1 cellular context compared by ENCODE assay signal in genomic region chr1:23481026-23481597, GRCh38.
TF ChIP-seq lines count a peak whose summit lies in the region.

No MANE protein-coding gene starts in this region.

TF ChIP-seq in K562, 482 proteins besides CTCF, POLR2A, EP300 and RAD21 (continued from another document and continues in another):
- TF ChIP-seq ZNF639 (CRISPR knock-in tag; conservative IDR thresholded peaks at IDR 0.05 in 1 of 2, IDR thresholded peaks at IDR 0.05 in 1 of 2) (0 out of 4 replicates have a peak, but pooled peaks of 1 of the 2 experiments have one; percentile 26), DPF2 (IDR thresholded peaks at IDR 0.05) (no peak), TARDBP (IDR thresholded peaks at IDR 0.05) (no peak), ZNF224 (CRISPR knock-in tag; IDR thresholded peaks at IDR 0.05) (no peak), ELF1 (tag; IDR thresholded peaks at IDR 0.05) (no peak), ZNF408 (CRISPR knock-in tag; IDR thresholded peaks at IDR 0.05; ENCODE audit: low read depth) (no peak), ZNF830 (CRISPR knock-in tag; IDR thresholded peaks at IDR 0.05) (no peak), TBL1XR1 (IDR thresholded peaks at IDR 0.05; ENCODE audit: low read length in 2 of 2) (no peak), DMBX1 (CRISPR knock-in tag; IDR thresholded peaks at IDR 0.05; ENCODE audit: borderline replicate concordance) (peak; percentile 97), BACH1 (tag; IDR thresholded peaks at IDR 0.05) (peak; percentile 56; the same call in 1 of the 2 replicates), SMC3 (conservative IDR thresholded peaks at IDR 0.05; ENCODE audit: insufficient read depth, low read depth, low read length) (no peak), COPS2 (conservative IDR thresholded peaks at IDR 0.05) (no peak), ZSCAN29 (IDR thresholded peaks at IDR 0.05) (no peak), OTX1 (CRISPR knock-in tag; IDR thresholded peaks at IDR 0.05) (no peak), RBM17 (IDR thresholded peaks at IDR 0.05; ENCODE audit: borderline replicate concordance, low read depth, low read length) (no peak), YBX1 (IDR thresholded peaks at IDR 0.05) (no peak), ZFP1 (CRISPR knock-in tag; IDR thresholded peaks at IDR 0.05) (peak; percentile 34; the same call in 1 of the 2 replicates), TAF7 (tag; IDR thresholded peaks at IDR 0.05) (peak; percentile 49; the same call in 1 of the 2 replicates), SREBF2 (CRISPR knock-in tag; IDR thresholded peaks at IDR 0.05) (no peak), DLX4 (CRISPR knock-in tag; IDR thresholded peaks at IDR 0.05) (no peak), RB1 (IDR thresholded peaks at IDR 0.05; ENCODE audit: low read depth) (no peak), VEZF1 (CRISPR knock-in tag; IDR thresholded peaks at IDR 0.05) (no peak), ARID2 (IDR thresholded peaks at IDR 0.05) (no peak), PRDM10 (IDR thresholded peaks at IDR 0.05; ENCODE audit: partially characterized antibody) (no peak), CREM (IDR thresholded peaks at IDR 0.05; ENCODE audit: low read depth) (no peak), NCOA2 (IDR thresholded peaks at IDR 0.05; ENCODE audit: partially characterized antibody in 2 of 2) (no peak), RFX5 (IDR thresholded peaks at IDR 0.05; ENCODE audit: low read depth, low read length) (no peak), FOXK2 (conservative IDR thresholded peaks at IDR 0.05 in 1 of 2, IDR thresholded peaks at IDR 0.05 in 1 of 2; ENCODE audit: low read depth in 2 of 2) (no peak), NR2C1 (IDR thresholded peaks at IDR 0.05) (no peak), NR2C1 (tag; IDR thresholded peaks at IDR 0.05) (peak; percentile 79), MCM3 (IDR thresholded peaks at IDR 0.05) (no peak), ZNF764 (CRISPR knock-in tag; IDR thresholded peaks at IDR 0.05; ENCODE audit: low read depth) (no peak), ZNF75A (CRISPR knock-in tag; IDR thresholded peaks at IDR 0.05) (no peak), HNRNPL (IDR thresholded peaks at IDR 0.05; ENCODE audit: low read depth, low read length) (no peak), ATF3 (IDR thresholded peaks at IDR 0.05) (no peak), ATF3 (CRISPR knock-in tag; conservative IDR thresholded peaks at IDR 0.05) (no peak), DDX20 (tag; IDR thresholded peaks at IDR 0.05; ENCODE audit: low read depth) (0 out of 2 replicates have a peak, but pooled peaks have one; percentile 78), SIRT6 (IDR thresholded peaks at IDR 0.05; ENCODE audit: low read depth, low read length) (no peak), GABPB1 (CRISPR knock-in tag; IDR thresholded peaks at IDR 0.05) (no peak), NBN (IDR thresholded peaks at IDR 0.05; ENCODE audit: low read depth) (no peak), ZBED1 (IDR thresholded peaks at IDR 0.05) (no peak), TCF3 (CRISPR knock-in tag; IDR thresholded peaks at IDR 0.05) (no peak), FOXM1 (IDR thresholded peaks at IDR 0.05; ENCODE audit: low read depth) (no peak), FOXM1 (CRISPR knock-in tag; IDR thresholded peaks at IDR 0.05; ENCODE audit: low read depth) (no peak), ZNF263 (CRISPR knock-in tag; IDR thresholded peaks at IDR 0.05; ENCODE audit: borderline replicate concordance) (no peak), ZNF282 (CRISPR knock-in tag; IDR thresholded peaks at IDR 0.05) (no peak), ZNF77 (CRISPR knock-in tag; IDR thresholded peaks at IDR 0.05) (no peak)
- TF ChIP-seq, protein P1, sequence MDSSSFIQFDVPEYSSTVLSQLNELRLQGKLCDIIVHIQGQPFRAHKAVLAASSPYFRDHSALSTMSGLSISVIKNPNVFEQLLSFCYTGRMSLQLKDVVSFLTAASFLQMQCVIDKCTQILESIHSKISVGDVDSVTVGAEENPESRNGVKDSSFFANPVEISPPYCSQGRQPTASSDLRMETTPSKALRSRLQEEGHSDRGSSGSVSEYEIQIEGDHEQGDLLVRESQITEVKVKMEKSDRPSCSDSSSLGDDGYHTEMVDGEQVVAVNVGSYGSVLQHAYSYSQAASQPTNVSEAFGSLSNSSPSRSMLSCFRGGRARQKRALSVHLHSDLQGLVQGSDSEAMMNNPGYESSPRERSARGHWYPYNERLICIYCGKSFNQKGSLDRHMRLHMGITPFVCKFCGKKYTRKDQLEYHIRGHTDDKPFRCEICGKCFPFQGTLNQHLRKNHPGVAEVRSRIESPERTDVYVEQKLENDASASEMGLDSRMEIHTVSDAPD (CRISPR knock-in tag; IDR thresholded peaks at IDR 0.05), result 0 out of 2 replicates have a peak, but pooled peaks have one; percentile 24
- TF ChIP-seq, protein P2, sequence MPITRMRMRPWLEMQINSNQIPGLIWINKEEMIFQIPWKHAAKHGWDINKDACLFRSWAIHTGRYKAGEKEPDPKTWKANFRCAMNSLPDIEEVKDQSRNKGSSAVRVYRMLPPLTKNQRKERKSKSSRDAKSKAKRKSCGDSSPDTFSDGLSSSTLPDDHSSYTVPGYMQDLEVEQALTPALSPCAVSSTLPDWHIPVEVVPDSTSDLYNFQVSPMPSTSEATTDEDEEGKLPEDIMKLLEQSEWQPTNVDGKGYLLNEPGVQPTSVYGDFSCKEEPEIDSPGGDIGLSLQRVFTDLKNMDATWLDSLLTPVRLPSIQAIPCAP (CRISPR knock-in tag; IDR thresholded peaks at IDR 0.05; ENCODE audit: borderline replicate concordance), result no peak
- TF ChIP-seq, protein P3, sequence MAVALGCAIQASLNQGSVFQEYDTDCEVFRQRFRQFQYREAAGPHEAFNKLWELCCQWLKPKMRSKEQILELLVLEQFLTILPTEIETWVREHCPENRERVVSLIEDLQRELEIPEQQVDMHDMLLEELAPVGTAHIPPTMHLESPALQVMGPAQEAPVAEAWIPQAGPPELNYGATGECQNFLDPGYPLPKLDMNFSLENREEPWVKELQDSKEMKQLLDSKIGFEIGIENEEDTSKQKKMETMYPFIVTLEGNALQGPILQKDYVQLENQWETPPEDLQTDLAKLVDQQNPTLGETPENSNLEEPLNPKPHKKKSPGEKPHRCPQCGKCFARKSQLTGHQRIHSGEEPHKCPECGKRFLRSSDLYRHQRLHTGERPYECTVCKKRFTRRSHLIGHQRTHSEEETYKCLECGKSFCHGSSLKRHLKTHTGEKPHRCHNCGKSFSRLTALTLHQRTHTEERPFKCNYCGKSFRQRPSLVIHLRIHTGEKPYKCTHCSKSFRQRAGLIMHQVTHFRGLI (CRISPR knock-in tag; IDR thresholded peaks at IDR 0.05), result peak; percentile 87
- TF ChIP-seq, protein P4, sequence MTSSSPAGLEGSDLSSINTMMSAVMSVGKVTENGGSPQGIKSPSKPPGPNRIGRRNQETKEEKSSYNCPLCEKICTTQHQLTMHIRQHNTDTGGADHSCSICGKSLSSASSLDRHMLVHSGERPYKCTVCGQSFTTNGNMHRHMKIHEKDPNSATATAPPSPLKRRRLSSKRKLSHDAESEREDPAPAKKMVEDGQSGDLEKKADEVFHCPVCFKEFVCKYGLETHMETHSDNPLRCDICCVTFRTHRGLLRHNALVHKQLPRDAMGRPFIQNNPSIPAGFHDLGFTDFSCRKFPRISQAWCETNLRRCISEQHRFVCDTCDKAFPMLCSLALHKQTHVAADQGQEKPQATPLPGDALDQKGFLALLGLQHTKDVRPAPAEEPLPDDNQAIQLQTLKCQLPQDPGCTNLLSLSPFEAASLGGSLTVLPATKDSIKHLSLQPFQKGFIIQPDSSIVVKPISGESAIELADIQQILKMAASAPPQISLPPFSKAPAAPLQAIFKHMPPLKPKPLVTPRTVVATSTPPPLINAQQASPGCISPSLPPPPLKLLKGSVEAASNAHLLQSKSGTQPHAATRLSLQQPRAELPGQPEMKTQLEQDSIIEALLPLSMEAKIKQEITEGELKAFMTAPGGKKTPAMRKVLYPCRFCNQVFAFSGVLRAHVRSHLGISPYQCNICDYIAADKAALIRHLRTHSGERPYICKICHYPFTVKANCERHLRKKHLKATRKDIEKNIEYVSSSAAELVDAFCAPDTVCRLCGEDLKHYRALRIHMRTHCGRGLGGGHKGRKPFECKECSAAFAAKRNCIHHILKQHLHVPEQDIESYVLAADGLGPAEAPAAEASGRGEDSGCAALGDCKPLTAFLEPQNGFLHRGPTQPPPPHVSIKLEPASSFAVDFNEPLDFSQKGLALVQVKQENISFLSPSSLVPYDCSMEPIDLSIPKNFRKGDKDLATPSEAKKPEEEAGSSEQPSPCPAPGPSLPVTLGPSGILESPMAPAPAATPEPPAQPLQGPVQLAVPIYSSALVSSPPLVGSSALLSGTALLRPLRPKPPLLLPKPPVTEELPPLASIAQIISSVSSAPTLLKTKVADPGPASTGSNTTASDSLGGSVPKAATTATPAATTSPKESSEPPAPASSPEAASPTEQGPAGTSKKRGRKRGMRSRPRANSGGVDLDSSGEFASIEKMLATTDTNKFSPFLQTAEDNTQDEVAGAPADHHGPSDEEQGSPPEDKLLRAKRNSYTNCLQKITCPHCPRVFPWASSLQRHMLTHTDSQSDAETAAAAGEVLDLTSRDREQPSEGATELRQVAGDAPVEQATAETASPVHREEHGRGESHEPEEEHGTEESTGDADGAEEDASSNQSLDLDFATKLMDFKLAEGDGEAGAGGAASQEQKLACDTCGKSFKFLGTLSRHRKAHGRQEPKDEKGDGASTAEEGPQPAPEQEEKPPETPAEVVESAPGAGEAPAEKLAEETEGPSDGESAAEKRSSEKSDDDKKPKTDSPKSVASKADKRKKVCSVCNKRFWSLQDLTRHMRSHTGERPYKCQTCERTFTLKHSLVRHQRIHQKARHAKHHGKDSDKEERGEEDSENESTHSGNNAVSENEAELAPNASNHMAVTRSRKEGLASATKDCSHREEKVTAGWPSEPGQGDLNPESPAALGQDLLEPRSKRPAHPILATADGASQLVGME (CRISPR knock-in tag; IDR thresholded peaks at IDR 0.05), result no peak
- TF ChIP-seq, protein P5, sequence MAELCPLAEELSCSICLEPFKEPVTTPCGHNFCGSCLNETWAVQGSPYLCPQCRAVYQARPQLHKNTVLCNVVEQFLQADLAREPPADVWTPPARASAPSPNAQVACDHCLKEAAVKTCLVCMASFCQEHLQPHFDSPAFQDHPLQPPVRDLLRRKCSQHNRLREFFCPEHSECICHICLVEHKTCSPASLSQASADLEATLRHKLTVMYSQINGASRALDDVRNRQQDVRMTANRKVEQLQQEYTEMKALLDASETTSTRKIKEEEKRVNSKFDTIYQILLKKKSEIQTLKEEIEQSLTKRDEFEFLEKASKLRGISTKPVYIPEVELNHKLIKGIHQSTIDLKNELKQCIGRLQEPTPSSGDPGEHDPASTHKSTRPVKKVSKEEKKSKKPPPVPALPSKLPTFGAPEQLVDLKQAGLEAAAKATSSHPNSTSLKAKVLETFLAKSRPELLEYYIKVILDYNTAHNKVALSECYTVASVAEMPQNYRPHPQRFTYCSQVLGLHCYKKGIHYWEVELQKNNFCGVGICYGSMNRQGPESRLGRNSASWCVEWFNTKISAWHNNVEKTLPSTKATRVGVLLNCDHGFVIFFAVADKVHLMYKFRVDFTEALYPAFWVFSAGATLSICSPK (IDR thresholded peaks at IDR 0.05; ENCODE audit: borderline replicate concordance), result no peak
